ENCODE assay signal across 12 cellular contexts in the genomic region with DNA sequence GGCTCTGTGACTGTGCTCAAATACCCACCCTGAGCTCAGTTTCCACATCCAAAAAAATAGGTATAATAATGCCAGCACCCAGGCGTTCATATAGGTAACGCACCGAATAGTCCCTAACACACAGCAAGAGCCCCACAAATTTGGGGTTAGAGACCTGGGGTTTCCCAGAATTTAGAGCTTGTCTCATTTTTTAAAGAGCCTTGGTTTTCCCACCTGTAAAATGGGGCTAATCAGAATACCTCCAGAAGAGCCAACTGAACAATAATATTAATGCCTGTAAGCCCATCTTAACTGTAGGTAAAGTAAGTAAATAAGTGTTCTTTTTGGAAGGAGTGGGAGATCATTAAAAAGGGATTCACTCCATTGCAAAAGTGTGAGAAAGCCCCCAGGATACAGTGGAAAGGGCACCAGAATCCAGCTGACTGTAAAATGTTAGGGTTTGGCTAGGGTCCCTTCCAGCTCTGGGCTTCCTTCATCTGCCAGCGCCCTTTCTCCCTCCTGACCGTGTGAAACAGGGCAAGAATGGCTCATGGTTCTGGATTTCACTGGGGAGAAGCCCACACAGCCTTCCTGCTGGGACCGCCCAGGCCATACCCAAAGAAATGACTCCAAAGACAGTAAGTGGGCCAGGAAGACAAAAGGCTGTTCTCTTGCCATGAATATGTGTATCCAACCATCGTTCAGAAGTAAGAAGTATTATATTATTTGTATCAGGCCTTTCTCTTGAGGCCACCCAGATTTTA. TPM values are rescaled to one million over a fixed set of nuclear protein-coding genes. Genes with fewer than 3 reads are reported as not detected.
DNase-seq lines count a peak whose midpoint lies in the region; ATAC-seq and TF ChIP-seq lines count a peak whose summit lies in the region.
"Had no signal": no experiment of that assay in that cellular context is flagged by ENCODE, and none has a peak within 500 bp of the region (broad histone marks: within the 10 kb centered on the region; RNA-seq: fewer than 3 reads in every experiment).

No MANE protein-coding gene starts in this region.

- no peaks in the 10 kb centered on the region for H3K9me3 ChIP-seq in left lung
- H3K9me3 ChIP-seq: BE2C, testis had no signal

- H3K27me3 Mint-ChIP-seq in activated CD8-positive, alpha-beta T cell treated with anti-CD3 and anti-CD28 coated beads for 36 hours = peaks cover 5% of the 10 kb centered on the region
- peaks cover 35% of the 10 kb centered on the region for H3K27me3 Mint-ChIP-seq in activated CD8-positive, alpha-beta T cell treated with anti-CD3 and anti-CD28 coated beads, Interleukin-2, amount 10 ng/mL, durations not matched to agents 7 days and 5 days (ENCODE audit: low read depth)

- TF ChIP-seq CTCF in activated CD8-positive, alpha-beta T cell treated with anti-CD3 and anti-CD28 coated beads for 36 hours (IDR thresholded peaks at IDR 0.05) = no peak
- TF ChIP-seq CTCF in astrocyte of the cerebellum (IDR thresholded peaks at IDR 0.05; ENCODE audit: low read depth, low read length, missing control alignments) (no peak), left lung (IDR thresholded peaks at IDR 0.05) (no peak)

- no peaks in the 10 kb centered on the region for H3K9me3 Mint-ChIP-seq in activated CD8-positive, alpha-beta T cell treated with anti-CD3 and anti-CD28 coated beads for 36 hours
- H3K9me3 Mint-ChIP-seq in activated CD8-positive, alpha-beta T cell treated with anti-CD3 and anti-CD28 coated beads, Interleukin-2, amount 10 ng/mL, durations not matched to agents 7 days and 5 days (ENCODE audit: insufficient read depth) = no peaks in the 10 kb centered on the region

- H3K27me3 ChIP-seq in left lung = no peaks in the 10 kb centered on the region
- H3K27me3 ChIP-seq: BE2C, testis had no signal

- no peak for ATAC-seq in activated CD8-positive, alpha-beta T cell treated with anti-CD3 and anti-CD28 coated beads for 36 hours
- ATAC-seq in activated CD8-positive, alpha-beta T cell treated with anti-CD3 and anti-CD28 coated beads, Interleukin-2, amount 10 ng/mL, durations not matched to agents 7 days and 5 days = no peak
- ATAC-seq in left lung (no peak), HG03097 (IDR thresholded peaks at IDR 0.05; ENCODE audit: low FRiP score, unreplicated experiment) (no peak), HG02588 (IDR thresholded peaks at IDR 0.05; ENCODE audit: unreplicated experiment) (no peak)
- ATAC-seq: activated CD4-positive, CD25-positive, alpha-beta regulatory T cell treated with anti-CD3 and anti-CD28 coated beads, Interleukin-2, amount 50 U/mL, for 24 hours had no signal

- H3K36me3 ChIP-seq in left lung = no peaks in the 10 kb centered on the region
- H3K36me3 ChIP-seq: BE2C had no signal

- CTCF ChIA-PET in activated CD8-positive, alpha-beta T cell treated with anti-CD3 and anti-CD28 coated beads for 36 hours (lab: Charles Lee) = interaction anchor here (1.1 kb wide), 1 partner anchor 10 kb away, joined by 5 read pairs; no protein-coding TSS in a partner anchor
- CTCF ChIA-PET in activated CD8-positive, alpha-beta T cell treated with anti-CD3 and anti-CD28 coated beads, Interleukin-2, amount 10 ng/mL, durations not matched to agents 7 days and 5 days (lab: Charles Lee) = no interaction called here

- no peaks in the 10 kb centered on the region for H3K36me3 Mint-ChIP-seq in activated CD8-positive, alpha-beta T cell treated with anti-CD3 and anti-CD28 coated beads for 36 hours (ENCODE audit: low read depth)
- H3K36me3 Mint-ChIP-seq in activated CD8-positive, alpha-beta T cell treated with anti-CD3 and anti-CD28 coated beads, Interleukin-2, amount 10 ng/mL, durations not matched to agents 7 days and 5 days (ENCODE audit: low read depth) = no peaks in the 10 kb centered on the region

- H3K27ac ChIP-seq in left lung (peak overlapping the region in 1 of 2 donors; percentile 89), temporal lobe (ENCODE audit: low read depth, low read length) (peak overlapping the region; percentile 92)

- H3K4me1 Mint-ChIP-seq in activated CD8-positive, alpha-beta T cell treated with anti-CD3 and anti-CD28 coated beads for 36 hours (ENCODE audit: low read depth) = peaks cover 6% of the 10 kb centered on the region
- H3K4me1 Mint-ChIP-seq in activated CD8-positive, alpha-beta T cell treated with anti-CD3 and anti-CD28 coated beads, Interleukin-2, amount 10 ng/mL, durations not matched to agents 7 days and 5 days (ENCODE audit: low read depth) = peaks cover 10% of the 10 kb centered on the region

- H3K4me1 ChIP-seq in left lung = peaks cover 2 to 33% of the 10 kb centered on the region in 2 donors
- H3K4me1 ChIP-seq: BE2C had no signal

- POLR2A ChIA-PET in activated CD8-positive, alpha-beta T cell treated with anti-CD3 and anti-CD28 coated beads for 36 hours (lab: Charles Lee) = interaction anchor here (1.7 to 2.7 kb wide), 3 partner anchors 9 to 457 kb away, joined by 5 to 8 read pairs (median 6); a partner anchor contains a TSS
- POLR2A ChIA-PET in activated CD8-positive, alpha-beta T cell treated with anti-CD3 and anti-CD28 coated beads, Interleukin-2, amount 10 ng/mL, durations not matched to agents 7 days and 5 days (lab: Charles Lee) = no interaction called here

- H3K4me3 ChIP-seq in astrocyte of the cerebellum (ENCODE audit: low read depth, low read length) (peak overlapping the region; percentile 87), left lung (peak overlapping the region; percentile 64 to 98)

- in situ Hi-C loops in astrocyte of the cerebellum (cut with HindIII; ENCODE audit: low sequenced_read_pairs) = loop anchor here (25.0 kb wide), 1 partner anchor 425 kb away; no protein-coding TSS in a partner anchor

- no peak overlapping the region for H3K27ac Mint-ChIP-seq in activated CD8-positive, alpha-beta T cell treated with anti-CD3 and anti-CD28 coated beads for 36 hours
- H3K27ac Mint-ChIP-seq in activated CD8-positive, alpha-beta T cell treated with anti-CD3 and anti-CD28 coated beads, Interleukin-2, amount 10 ng/mL, durations not matched to agents 7 days and 5 days = no peak overlapping the region

- peak overlapping the region; percentile 86 for H3K4me3 Mint-ChIP-seq in activated CD8-positive, alpha-beta T cell treated with anti-CD3 and anti-CD28 coated beads for 36 hours
- H3K4me3 Mint-ChIP-seq in activated CD8-positive, alpha-beta T cell treated with anti-CD3 and anti-CD28 coated beads, Interleukin-2, amount 10 ng/mL, durations not matched to agents 7 days and 5 days = no peak overlapping the region

- intact Hi-C loops in activated CD8-positive, alpha-beta T cell treated with anti-CD3 and anti-CD28 coated beads for 36 hours (cut with micrococcal nuclease) = no loop called here
- intact Hi-C loops in left lung (cut with DNase I) = no loop called here

- no peak for DNase-seq in activated CD8-positive, alpha-beta T cell treated with anti-CD3 and anti-CD28 coated beads for 36 hours
- no peak for DNase-seq in activated CD8-positive, alpha-beta T cell treated with anti-CD3 and anti-CD28 coated beads, Interleukin-2, amount 10 ng/mL, durations not matched to agents 7 days and 5 days
- DNase-seq in astrocyte of the cerebellum (ENCODE audit: low read depth) = no peak
- no peak for DNase-seq in left lung
- DNase-seq in dedifferentiated amniotic fluid mesenchymal stem cell (ENCODE audit: extremely low spot score) = no peak
- DNase-seq: BE2C, NCI-H2107, testis had no signal

RNA-seq across cellular contexts. Expression of a gene that starts 2.1 kb away (rescaled TPM):
- total RNA-seq in activated CD8-positive, alpha-beta T cell treated with anti-CD3 and anti-CD28 coated beads for 36 hours = 1 to 10 TPM; 3.2 to 3.3 TPM
- 1 to 10 TPM; 1.1 to 1.3 TPM for total RNA-seq in activated CD8-positive, alpha-beta T cell treated with anti-CD3 and anti-CD28 coated beads, Interleukin-2, amount 10 ng/mL, durations not matched to agents 7 days and 5 days
- 10 to 100 TPM; 15.6 to 18.2 TPM for total RNA-seq in left lung
- 281 TPM for total RNA-seq in temporal lobe

Comparison
In these comparisons a context has a peak if more than half of its experiments do, and no peak if none do; other contexts are left out.
1. RNA of a gene that starts 2.1 kb away (total RNA-seq): 281 TPM in temporal lobe (single experiment); 15.6 to 18.2 TPM in left lung, 3.2 to 3.3 TPM in activated CD8-positive, alpha-beta T cell treated with anti-CD3 and anti-CD28 coated beads for 36 hours and 1.1 to 1.3 TPM in activated CD8-positive, alpha-beta T cell treated with anti-CD3 and anti-CD28 coated beads, Interleukin-2, amount 10 ng/mL, durations not matched to agents 7 days and 5 days; every median in the first group is over 10 times any median in the second.